ENCODE assay signal across 19 cellular contexts in the genomic region with DNA sequence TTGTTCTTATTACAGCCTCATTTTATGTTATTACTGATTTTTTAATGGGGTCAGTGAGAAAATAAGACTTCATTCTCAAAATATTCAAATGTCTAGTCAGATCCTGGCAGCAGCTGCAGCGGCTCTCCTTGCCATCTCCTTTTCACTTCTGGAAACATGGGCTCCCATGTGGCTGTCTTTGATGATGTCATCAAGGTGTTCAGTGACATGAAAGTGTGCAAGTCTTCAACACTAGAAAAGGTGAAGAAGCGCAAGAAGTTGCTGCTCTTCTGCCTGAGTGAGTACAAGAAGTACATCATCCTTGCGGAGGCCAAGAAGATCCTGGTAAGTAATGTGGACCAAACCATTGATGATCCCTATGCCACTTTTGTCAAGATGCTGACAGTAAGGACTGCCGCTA.
"Had no signal": no experiment of that assay in that cellular context is flagged by ENCODE, and none has a peak within 500 bp of the region (broad histone marks: within the 10 kb centered on the region; RNA-seq: fewer than 3 reads in every experiment).

No MANE protein-coding gene starts in this region.

- H3K4me3 ChIP-seq: cardiac muscle cell, dorsolateral prefrontal cortex, tibial nerve had no signal

- H3K4me1 Mint-ChIP-seq: activated T-helper 17 cell treated with anti-CD3 and anti-CD28 coated beads, Interleukin-2, amount 50 U/mL, for 72 hours; endodermal cell; natural killer cell had no signal

- H3K27me3 Mint-ChIP-seq: activated T-helper 17 cell treated with anti-CD3 and anti-CD28 coated beads, Interleukin-2, amount 50 U/mL, for 72 hours had no signal

- H3K36me3 Mint-ChIP-seq: natural killer cell had no signal

- ATAC-seq: activated T-helper 17 cell treated with anti-CD3 and anti-CD28 coated beads, Interleukin-2, amount 50 U/mL, for 72 hours; left ventricle myocardium superior; natural killer cell had no signal

- DNase-seq: activated CD4-positive, alpha-beta T cell treated with anti-CD3 and anti-CD28 coated beads, Interleukin-2, amount 50 U/mL, for 1 hour; activated naive CD4-positive, alpha-beta T cell treated with Interleukin-2 at 50 U/mL for 16 hours; aorta; dorsolateral prefrontal cortex; endodermal cell; hypothalamus; left ventricle myocardium superior; mesendoderm; natural killer cell; posterior cingulate gyrus; retina; stimulated activated CD4-positive, alpha-beta T cell treated with anti-CD3 and anti-CD28 coated beads, Interleukin-15, amount 100 ng/mL, for 24 hours; stimulated activated CD4-positive, alpha-beta T cell treated with anti-CD3 and anti-CD28 coated beads, Interleukin-4, amount 100 ng/mL, for 1 hour; stimulated activated naive CD4-positive, alpha-beta T cell treated with Interleukin-2 at 50 U/mL for 16 hours; substantia nigra had no signal

- H3K4me3 Mint-ChIP-seq: activated T-helper 17 cell treated with anti-CD3 and anti-CD28 coated beads, Interleukin-2, amount 50 U/mL, for 72 hours; endodermal cell; natural killer cell; T-helper 2 cell treated with Interferon-gamma antibody and Interleukin-4, amounts not matched to agents 5 μg/mL and 100 μg/mL, for 36 hours had no signal

- H3K4me1 ChIP-seq: tibial nerve had no signal

- H3K36me3 ChIP-seq: cardiac muscle cell, tibial nerve had no signal

- H3K9me3 ChIP-seq: tibial nerve had no signal

- H3K9me3 Mint-ChIP-seq: activated T-helper 17 cell treated with anti-CD3 and anti-CD28 coated beads, Interleukin-2, amount 50 U/mL, for 72 hours; endodermal cell; natural killer cell; T-helper 2 cell treated with Interferon-gamma antibody and Interleukin-4, amounts not matched to agents 5 μg/mL and 100 μg/mL, for 36 hours had no signal

- H3K27ac ChIP-seq: cardiac muscle cell, dorsolateral prefrontal cortex, tibial nerve had no signal

- H3K27ac Mint-ChIP-seq: endodermal cell; natural killer cell; T-helper 2 cell treated with Interferon-gamma antibody and Interleukin-4, amounts not matched to agents 5 μg/mL and 100 μg/mL, for 36 hours had no signal

- H3K27me3 ChIP-seq: cardiac muscle cell, dorsolateral prefrontal cortex, tibial nerve had no signal
